In the genomic region with DNA sequence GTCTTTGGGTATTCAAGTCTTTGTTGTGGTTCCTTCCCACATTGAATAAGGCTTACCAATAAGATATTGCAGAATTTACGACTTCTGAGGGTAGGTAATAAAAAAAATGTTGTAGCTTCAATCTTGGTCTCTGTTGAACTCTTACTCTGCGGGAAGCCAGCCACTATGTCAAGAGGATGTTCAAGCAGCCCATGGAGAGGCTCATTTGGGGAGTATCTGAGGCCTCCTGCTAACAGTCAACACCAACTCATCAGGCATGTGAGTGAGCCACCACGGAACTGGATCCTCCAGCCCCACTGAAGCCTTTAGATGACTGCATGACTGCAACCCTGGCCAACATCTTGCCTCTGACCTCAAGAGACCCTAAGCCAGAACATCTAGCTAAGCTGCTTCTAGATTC, we compare ENCODE assay signal across 1 cellular context.
TF ChIP-seq lines count a peak whose summit lies in the region.

No MANE protein-coding gene starts in this region.

TF ChIP-seq in K562, 482 proteins besides CTCF, POLR2A, EP300 and RAD21:
- TF ChIP-seq HOMEZ (CRISPR knock-in tag; IDR thresholded peaks at IDR 0.05), result no peak
- TF ChIP-seq NUFIP1 (IDR thresholded peaks at IDR 0.05; ENCODE audit: partially characterized antibody), result no peak
- TF ChIP-seq EHMT2 (IDR thresholded peaks at IDR 0.05), result 0 out of 2 replicates have a peak, but pooled peaks have one; percentile 18
- no peak for TF ChIP-seq ELF1 (tag; IDR thresholded peaks at IDR 0.05)
